29 cellular contexts compared by ENCODE assay signal in genomic region chr5:4628645-4629385, GRCh38.
"Had no signal": no experiment of that assay in that cellular context is flagged by ENCODE, and none has a peak within 500 bp of the region (broad histone marks: within the 10 kb centered on the region; RNA-seq: fewer than 3 reads in every experiment).

No MANE protein-coding gene starts in this region.

- H3K36me3 Mint-ChIP-seq: activated naive CD4-positive, alpha-beta T cell treated with anti-CD3 and anti-CD28 coated beads, Interleukin-2, amount 50 U/mL, for 24 hours; stimulated activated effector memory CD8-positive, alpha-beta T cell treated with anti-CD3 and anti-CD28 coated beads, Interleukin-12 subunit alpha, Interleukin-12 subunit beta, amount 100 ng/mL, for 72 hours; type B pancreatic cell had no signal

- H3K4me1 ChIP-seq: gastroesophageal sphincter, uterus had no signal

- H3K4me3 Mint-ChIP-seq: activated CD4-positive, alpha-beta T cell treated with anti-CD3 and anti-CD28 coated beads, Interleukin-2, amount 10 ng/mL, durations not matched to agents 7 days and 5 days; activated CD8-positive, alpha-beta T cell treated with anti-CD3 and anti-CD28 coated beads for 36 hours; activated naive CD4-positive, alpha-beta T cell treated with anti-CD3 and anti-CD28 coated beads, Interleukin-2, amount 50 U/mL, for 24 hours; activated naive CD8-positive, alpha-beta T cell treated with anti-CD3 and anti-CD28 coated beads, Interleukin-2, amount 50 U/mL, for 24 hours; activated T-cell treated with anti-CD3 and anti-CD28 coated beads, Interleukin-2, amount 50 U/mL, for 4 hours; activated T-helper 17 cell treated with anti-CD3 and anti-CD28 coated beads, Interleukin-2, amount 50 U/mL, for 72 hours; effector memory CD8-positive, alpha-beta T cell; nephron progenitor cell; stimulated activated effector memory CD8-positive, alpha-beta T cell treated with anti-CD3 and anti-CD28 coated beads, Interleukin-12 subunit alpha, Interleukin-12 subunit beta, amount 100 ng/mL, for 72 hours; stimulated activated naive CD8-positive, alpha-beta T cell treated with anti-CD3 and anti-CD28 coated beads, Interleukin-15, Interleukin-2, amounts not matched to agents 100 ng/mL and 50 ng/mL, for 24 hours; type B pancreatic cell had no signal

- H3K4me3 ChIP-seq: gastroesophageal sphincter, mucosa of descending colon, ovary, uterus had no signal

- H3K27me3 ChIP-seq: gastroesophageal sphincter, ovary, uterus had no signal

- H3K27ac ChIP-seq: gastroesophageal sphincter, ovary, uterus, WERI-Rb-1 had no signal

- H3K9me3 ChIP-seq: ovary, uterus had no signal

- H3K27me3 Mint-ChIP-seq: activated CD4-positive, alpha-beta T cell treated with anti-CD3 and anti-CD28 coated beads, Interleukin-2, amount 10 ng/mL, durations not matched to agents 7 days and 5 days; activated CD8-positive, alpha-beta T cell treated with anti-CD3 and anti-CD28 coated beads for 36 hours; activated naive CD4-positive, alpha-beta T cell treated with anti-CD3 and anti-CD28 coated beads, Interleukin-2, amount 50 U/mL, for 24 hours; activated naive CD8-positive, alpha-beta T cell treated with anti-CD3 and anti-CD28 coated beads, Interleukin-2, amount 50 U/mL, for 24 hours; activated T-helper 17 cell treated with anti-CD3 and anti-CD28 coated beads, Interleukin-2, amount 50 U/mL, for 72 hours; effector memory CD8-positive, alpha-beta T cell; progenitor cell of endocrine pancreas; stimulated activated naive CD8-positive, alpha-beta T cell treated with anti-CD3 and anti-CD28 coated beads, Interleukin-15, Interleukin-2, amounts not matched to agents 100 ng/mL and 50 ng/mL, for 24 hours had no signal

- H3K4me1 Mint-ChIP-seq: activated CD4-positive, alpha-beta T cell treated with anti-CD3 and anti-CD28 coated beads, Interleukin-2, amount 10 ng/mL, durations not matched to agents 7 days and 5 days; activated naive CD4-positive, alpha-beta T cell treated with anti-CD3 and anti-CD28 coated beads, Interleukin-2, amount 50 U/mL, for 24 hours; activated naive CD8-positive, alpha-beta T cell treated with anti-CD3 and anti-CD28 coated beads, Interleukin-2, amount 50 U/mL, for 24 hours; activated T-helper 17 cell treated with anti-CD3 and anti-CD28 coated beads, Interleukin-2, amount 50 U/mL, for 72 hours; stimulated activated effector memory CD8-positive, alpha-beta T cell treated with anti-CD3 and anti-CD28 coated beads, Interleukin-12 subunit alpha, Interleukin-12 subunit beta, amount 100 ng/mL, for 72 hours had no signal

- H3K36me3 ChIP-seq: gastroesophageal sphincter, ovary, uterus, WERI-Rb-1 had no signal

- ATAC-seq: activated CD8-positive, alpha-beta T cell treated with anti-CD3 and anti-CD28 coated beads for 36 hours; activated naive CD8-positive, alpha-beta T cell treated with anti-CD3 and anti-CD28 coated beads, Interleukin-2, amount 50 U/mL, for 24 hours; activated T-cell treated with anti-CD3 and anti-CD28 coated beads, Interleukin-2, amount 50 U/mL, for 4 hours; activated T-helper 17 cell treated with anti-CD3 and anti-CD28 coated beads, Interleukin-2, amount 50 U/mL, for 72 hours; effector memory CD8-positive, alpha-beta T cell; gastroesophageal sphincter; left ventricle myocardium superior; mucosa of descending colon; sciatic nerve; stimulated activated effector memory CD8-positive, alpha-beta T cell treated with anti-CD3 and anti-CD28 coated beads, Interleukin-12 subunit alpha, Interleukin-12 subunit beta, amount 100 ng/mL, for 72 hours had no signal

- H3K27ac Mint-ChIP-seq: activated CD4-positive, alpha-beta T cell treated with anti-CD3 and anti-CD28 coated beads, Interleukin-2, amount 10 ng/mL, durations not matched to agents 7 days and 5 days; activated CD8-positive, alpha-beta T cell treated with anti-CD3 and anti-CD28 coated beads for 36 hours; activated naive CD4-positive, alpha-beta T cell treated with anti-CD3 and anti-CD28 coated beads, Interleukin-2, amount 50 U/mL, for 24 hours; activated naive CD8-positive, alpha-beta T cell treated with anti-CD3 and anti-CD28 coated beads, Interleukin-2, amount 50 U/mL, for 24 hours; activated T-helper 17 cell treated with anti-CD3 and anti-CD28 coated beads, Interleukin-2, amount 50 U/mL, for 72 hours; effector memory CD8-positive, alpha-beta T cell; progenitor cell of endocrine pancreas; stimulated activated effector memory CD8-positive, alpha-beta T cell treated with anti-CD3 and anti-CD28 coated beads, Interleukin-12 subunit alpha, Interleukin-12 subunit beta, amount 100 ng/mL, for 72 hours; stimulated activated naive CD8-positive, alpha-beta T cell treated with anti-CD3 and anti-CD28 coated beads, Interleukin-15, Interleukin-2, amounts not matched to agents 100 ng/mL and 50 ng/mL, for 24 hours; type B pancreatic cell had no signal

- DNase-seq: activated CD4-positive, alpha-beta T cell treated with anti-CD3 and anti-CD28 coated beads, Interleukin-2, amount 10 ng/mL, durations not matched to agents 7 days and 5 days; activated CD4-positive, CD25-positive, alpha-beta regulatory T cell treated with anti-CD3 and anti-CD28 coated beads, Interleukin-2, amount 50 U/mL, for 72 hours; activated CD8-positive, alpha-beta T cell treated with anti-CD3 and anti-CD28 coated beads for 36 hours; activated gamma-delta T cell treated with Interleukin-2 at 50 U/mL for 16 hours; activated naive CD8-positive, alpha-beta T cell treated with anti-CD3 and anti-CD28 coated beads, Interleukin-2, amount 50 U/mL, for 24 hours; activated T-cell treated with anti-CD3 and anti-CD28 coated beads, Interleukin-2, amount 50 U/mL, for 4 hours; amygdala; caudate nucleus; cortex of kidney; effector memory CD8-positive, alpha-beta T cell; hippocampal formation; left cardiac atrium; left ventricle myocardium superior; mucosa of descending colon; nephron progenitor cell; ovary; small intestine; stimulated activated CD4-positive, alpha-beta T cell treated with anti-CD3 and anti-CD28 coated beads, Interleukin-4, amount 100 ng/mL, for 24 hours; T1000; uterus; WERI-Rb-1 had no signal

- H3K9me3 Mint-ChIP-seq: type B pancreatic cell had no signal
